Comparison of ENCODE assay signal across 8 cellular contexts in genomic region chr17:59964455-59965328, GRCh38. TPM values are rescaled to one million over a fixed set of nuclear protein-coding genes. Genes with fewer than 3 reads are reported as not detected.
DNase-seq lines count a peak whose midpoint lies in the region; ATAC-seq and TF ChIP-seq lines count a peak whose summit lies in the region.

RNFT1 (minus strand) TSS chr17:59964740; CDS start chr17:59964663, 77 bp downstream.

- H3K4me3 Mint-ChIP-seq in activated CD4-positive, alpha-beta memory T cell treated with anti-CD3 and anti-CD28 coated beads, Interleukin-2, amount 10 ng/mL, durations not matched to agents 7 days and 5 days, result peak within 1 kb of the TSS; percentile 77

- H3K4me1 Mint-ChIP-seq in activated CD4-positive, alpha-beta memory T cell treated with anti-CD3 and anti-CD28 coated beads, Interleukin-2, amount 10 ng/mL, durations not matched to agents 7 days and 5 days, result peaks cover 19% of the 10 kb centered on the region

- H3K36me3 ChIP-seq in right lobe of liver, result no peaks in the 10 kb centered on the region

- CTCF ChIA-PET in activated CD4-positive, alpha-beta memory T cell treated with anti-CD3 and anti-CD28 coated beads, Interleukin-2, amount 10 ng/mL, durations not matched to agents 7 days and 5 days (lab: Charles Lee), result interaction anchor here (0.5 to 2.0 kb wide), 13 partner anchors 28 to 1451 kb away, joined by 3 to 8 read pairs (median 3); no protein-coding TSS in a partner anchor

- peaks cover 9% of the 10 kb centered on the region for H3K36me3 Mint-ChIP-seq in activated CD4-positive, alpha-beta memory T cell treated with anti-CD3 and anti-CD28 coated beads, Interleukin-2, amount 10 ng/mL, durations not matched to agents 7 days and 5 days (ENCODE audit: low read depth)

- TF ChIP-seq CTCF in dorsolateral prefrontal cortex (IDR thresholded peaks at IDR 0.05 in 54 of 56, conservative IDR thresholded peaks at IDR 0.05 in 2 of 56; ENCODE audit: low read depth in 1 of 56, partially characterized antibody in 56 of 56) (peak in 18 of 56 donors; percentile 5 to 50 (median 17)), right lobe of liver (IDR thresholded peaks at IDR 0.05) (no peak)

- H3K27ac ChIP-seq in dorsolateral prefrontal cortex (peak within 1 kb of the TSS; percentile 70 to 98 (median 95)), right lobe of liver (peak within 1 kb of the TSS; percentile 94 to 98 (median 96))

- WGBS in right lobe of liver (ENCODE audit: insufficient coverage, low coverage, low lambda C conversion rate, missing lambda C conversion rate), result 1% methylated on average over 49 of the region's 67 CpGs

- intact Hi-C loops in dorsolateral prefrontal cortex (cut with DNase I), result loop anchor here in 1 of 2 donors (10.0 kb wide), 1 partner anchor 70 kb away; the partner anchor contains the start of genes RPS6KB1 and TUBD1
- intact Hi-C loops in right lobe of liver (cut with DNase I), result no loop called here

- H3K9me3 Mint-ChIP-seq in activated CD4-positive, alpha-beta memory T cell treated with anti-CD3 and anti-CD28 coated beads, Interleukin-2, amount 10 ng/mL, durations not matched to agents 7 days and 5 days, result no peaks in the 10 kb centered on the region

- DNase-seq in AML-193 (lab: John Stamatoyannopoulos, UW), result peak; percentile 83 to 84
- DNase-seq in GM19240 (ENCODE audit: insufficient read length, low spot score), result peak; percentile 74
- peak; percentile 31 for DNase-seq in NCI-H82 treated with DMSO at 0.1 percent for 48 hours (lab: John Stamatoyannopoulos, UW; ENCODE audit: unreplicated experiment)
- DNase-seq in activated CD4-positive, alpha-beta memory T cell treated with anti-CD3 and anti-CD28 coated beads, Interleukin-2, amount 10 ng/mL, durations not matched to agents 7 days and 5 days, result peak; percentile 91
- DNase-seq in dorsolateral prefrontal cortex, result peak; percentile 77 to 92 (median 86)
- peak; percentile 94 to 95 (median 94) for DNase-seq in right lobe of liver
- peak; percentile 97 for DNase-seq in stimulated activated CD4-positive, alpha-beta T cell treated with anti-CD3 and anti-CD28 coated beads, Interleukin-4, amount 100 ng/mL, for 1 hour

- H3K9me3 ChIP-seq in right lobe of liver, result no peaks in the 10 kb centered on the region

- H3K27me3 ChIP-seq in dorsolateral prefrontal cortex (no peaks in the 10 kb centered on the region), right lobe of liver (no peaks in the 10 kb centered on the region)

- peaks cover 0 to 13% (median 2%) of the 10 kb centered on the region in 4 donors for H3K4me1 ChIP-seq in right lobe of liver

- H3K4me3 ChIP-seq in dorsolateral prefrontal cortex (peak within 1 kb of the TSS; percentile 52 to 98 (median 89)), right lobe of liver (peak within 1 kb of the TSS; percentile 75 to 89 (median 89))

- H3K27ac Mint-ChIP-seq in activated CD4-positive, alpha-beta memory T cell treated with anti-CD3 and anti-CD28 coated beads, Interleukin-2, amount 10 ng/mL, durations not matched to agents 7 days and 5 days, result peak within 1 kb of the TSS; percentile 75

- POLR2A ChIA-PET in activated CD4-positive, alpha-beta memory T cell treated with anti-CD3 and anti-CD28 coated beads, Interleukin-2, amount 10 ng/mL, durations not matched to agents 7 days and 5 days (lab: Charles Lee), result interaction anchor here (0.6 to 1.9 kb wide), 17 partner anchors 9 to 1898 kb away, joined by 3 to 12 read pairs (median 3); partner anchors contain the start of genes BRIP1, HEATR6, PPM1D and PTRH2

- peaks cover 2% of the 10 kb centered on the region for H3K27me3 Mint-ChIP-seq in activated CD4-positive, alpha-beta memory T cell treated with anti-CD3 and anti-CD28 coated beads, Interleukin-2, amount 10 ng/mL, durations not matched to agents 7 days and 5 days

- TF ChIP-seq POLR2A in right lobe of liver (IDR thresholded peaks at IDR 0.05), result peak; percentile 74

- ATAC-seq in HG03460 (IDR thresholded peaks at IDR 0.05; ENCODE audit: unreplicated experiment) (peak; percentile 71), right lobe of liver (peak; percentile 94 to 97 (median 96))

RNA-seq across cellular contexts. Expression of gene RNFT1, which starts in this region (rescaled TPM):
- total RNA-seq in activated CD4-positive, alpha-beta memory T cell treated with anti-CD3 and anti-CD28 coated beads, Interleukin-2, amount 10 ng/mL, durations not matched to agents 7 days and 5 days, result 10 to 100 TPM; 20.5 to 21.3 TPM
- total RNA-seq in dorsolateral prefrontal cortex (10 to 100 TPM in 108 of 120 experiments, 1 to 10 TPM in 12; 7.1 to 22.1 (median 13.3) TPM), right lobe of liver (10 to 100 TPM; 18.3 to 30.6 (median 21.6) TPM)

Comparison
In these comparisons a context has a peak if more than half of its experiments do, and no peak if none do; other contexts are left out.
1. Peak in every context shown above with its lines: DNase-seq, ATAC-seq, H3K4me3 ChIP-seq and H3K27ac ChIP-seq.
2. DNase-seq: peak in every context shown above with its lines; median percentile 97 in stimulated activated CD4-positive, alpha-beta T cell treated with anti-CD3 and anti-CD28 coated beads, Interleukin-4, amount 100 ng/mL, for 1 hour; 94 in right lobe of liver; 91 in activated CD4-positive, alpha-beta memory T cell treated with anti-CD3 and anti-CD28 coated beads, Interleukin-2, amount 10 ng/mL, durations not matched to agents 7 days and 5 days; 86 in dorsolateral prefrontal cortex; 84 in AML-193; 74 in GM19240; 31 in NCI-H82 treated with DMSO at 0.1 percent for 48 hours.